19 cellular contexts compared by ENCODE assay signal in genomic region chr3:89171681-89172080, GRCh38.
DNase-seq lines count a peak whose midpoint lies in the region; ATAC-seq and TF ChIP-seq lines count a peak whose summit lies in the region.
"Had no signal": no experiment of that assay in that cellular context is flagged by ENCODE, and none has a peak within 500 bp of the region (broad histone marks: within the 10 kb centered on the region; RNA-seq: fewer than 3 reads in every experiment).

No MANE protein-coding gene starts in this region.

- intact Hi-C loops in esophagus muscularis mucosa (cut with DNase I): no loop called here
- intact Hi-C loops in activated naive CD4-positive, alpha-beta T cell treated with anti-CD3 and anti-CD28 coated beads for 36 hours (cut with micrococcal nuclease): no loop called here

- no peaks in the 10 kb centered on the region for H3K36me3 ChIP-seq in GM23338 (ENCODE audit: insufficient read depth)
- H3K36me3 ChIP-seq in neural progenitor cell: no peaks in the 10 kb centered on the region
- H3K36me3 ChIP-seq in esophagus muscularis mucosa: no peaks in the 10 kb centered on the region

- 91% methylated on average over 7 of the region's 7 CpGs for WGBS in esophagus muscularis mucosa

- TF ChIP-seq CTCF in GM23338 (conservative IDR thresholded peaks at IDR 0.05; ENCODE audit: low read depth in 2 of 2) (no peak), brain (conservative IDR thresholded peaks at IDR 0.05) (no peak), neural progenitor cell (IDR thresholded peaks at IDR 0.05) (no peak), esophagus muscularis mucosa (IDR thresholded peaks at IDR 0.05) (no peak)

- H3K4me1 ChIP-seq in GM23338 (ENCODE audit: insufficient read depth) (peaks cover 24% of the 10 kb centered on the region), neural progenitor cell (peaks cover 32% of the 10 kb centered on the region), esophagus muscularis mucosa (peaks cover 0 to 11% (median 7%) of the 10 kb centered on the region in 4 donors)
- H3K4me1 ChIP-seq: A549 had no signal

- no peak for TF ChIP-seq EP300 in esophagus muscularis mucosa (IDR thresholded peaks at IDR 0.05)

- H3K27ac ChIP-seq in GM23338 (ENCODE audit: low read depth) (no peak overlapping the region), neural progenitor cell (peak overlapping the region; percentile 42), esophagus muscularis mucosa (replicated peaks in 1 of 4) (no peak overlapping the region)
- H3K27ac ChIP-seq: A549, HL-60, SK-N-MC had no signal

- DNase-seq in GM23338 (ENCODE audit: low spot score): no peak
- peak; percentile 24 for DNase-seq in RPMI7951 (ENCODE audit: low read depth)
- no peak for DNase-seq in neural progenitor cell (ENCODE audit: low spot score)
- no peak for DNase-seq in esophagus muscularis mucosa (ENCODE audit: extremely low spot score)
- DNase-seq in activated naive CD4-positive, alpha-beta T cell treated with anti-CD3 and anti-CD28 coated beads for 36 hours: no peak
- DNase-seq: C1 segment of cervical spinal cord, COR-L47, HCEC 1CT, NCI-H1105 treated with DMSO at 0.1 percent for 48 hours, NCI-H187, NCI-H345, NCI-H526 treated with DMSO at 0.1 percent for 48 hours had no signal

- TF ChIP-seq POLR2A in esophagus muscularis mucosa (IDR thresholded peaks at IDR 0.05; ENCODE audit: low read depth): no peak

- H3K36me3 Mint-ChIP-seq in GM23338 (ENCODE audit: low read depth): no peaks in the 10 kb centered on the region
- H3K36me3 Mint-ChIP-seq in brain: no peaks in the 10 kb centered on the region
- H3K36me3 Mint-ChIP-seq in neural progenitor cell: no peaks in the 10 kb centered on the region
- H3K36me3 Mint-ChIP-seq in activated naive CD4-positive, alpha-beta T cell treated with anti-CD3 and anti-CD28 coated beads for 36 hours (ENCODE audit: low read depth): no peaks in the 10 kb centered on the region

- peaks cover 31% of the 10 kb centered on the region for H3K4me1 Mint-ChIP-seq in GM23338
- peaks cover 64% of the 10 kb centered on the region for H3K4me1 Mint-ChIP-seq in brain
- peaks cover 29% of the 10 kb centered on the region for H3K4me1 Mint-ChIP-seq in neural progenitor cell
- H3K4me1 Mint-ChIP-seq in activated naive CD4-positive, alpha-beta T cell treated with anti-CD3 and anti-CD28 coated beads for 36 hours (ENCODE audit: low read depth): no peaks in the 10 kb centered on the region

- H3K79me2 ChIP-seq in GM23338 (replicated peaks; ENCODE audit: insufficient read depth): no peaks in the 10 kb centered on the region
- H3K79me2 ChIP-seq in neural progenitor cell (ENCODE audit: low read depth): no peaks in the 10 kb centered on the region

- CTCF ChIA-PET in activated naive CD4-positive, alpha-beta T cell treated with anti-CD3 and anti-CD28 coated beads for 36 hours (lab: Charles Lee): no interaction called here

- H3K4me3 ChIP-seq in GM23338: no peak overlapping the region
- H3K4me3 ChIP-seq in neural progenitor cell: no peak overlapping the region
- H3K4me3 ChIP-seq in esophagus muscularis mucosa: no peak overlapping the region
- H3K4me3 ChIP-seq: A549, SK-N-MC had no signal

- no peaks in the 10 kb centered on the region for H3K9me3 ChIP-seq in neural progenitor cell (ENCODE audit: low read depth)
- H3K9me3 ChIP-seq in esophagus muscularis mucosa: no peaks in the 10 kb centered on the region
- H3K9me3 ChIP-seq: A549 had no signal

- H3K4me3 Mint-ChIP-seq in GM23338 (no peak overlapping the region), brain (peak overlapping the region; percentile 41 to 80 (median 60)), neural progenitor cell (no peak overlapping the region)
- no peak overlapping the region for H3K4me3 Mint-ChIP-seq in activated naive CD4-positive, alpha-beta T cell treated with anti-CD3 and anti-CD28 coated beads for 36 hours

- ATAC-seq in GM23338 (peak; percentile 32), HG03159 (IDR thresholded peaks at IDR 0.05; ENCODE audit: unreplicated experiment) (no peak), GM21390 (IDR thresholded peaks at IDR 0.05; ENCODE audit: unreplicated experiment) (no peak)
- ATAC-seq: A549, Right ventricle myocardium inferior had no signal

- H3K27ac Mint-ChIP-seq in GM23338 (peak overlapping the region; percentile 84; the same call in 1 of the 2 replicates), brain (peak overlapping the region; percentile 73 to 94 (median 90)), neural progenitor cell (peak overlapping the region; percentile 23)
- no peak overlapping the region for H3K27ac Mint-ChIP-seq in activated naive CD4-positive, alpha-beta T cell treated with anti-CD3 and anti-CD28 coated beads for 36 hours

- no peak overlapping the region for H3K9ac ChIP-seq in neural progenitor cell

- H4K20me1 ChIP-seq in GM23338 (replicated peaks; ENCODE audit: insufficient read depth): no peaks in the 10 kb centered on the region
- H4K20me1 ChIP-seq in neural progenitor cell (ENCODE audit: low read depth): no peaks in the 10 kb centered on the region

- 0 out of 2 replicates have a peak overlapping the region, but pooled peaks have one; percentile 45 for H3K4me2 ChIP-seq in GM23338
- peak overlapping the region; percentile 46 for H3K4me2 ChIP-seq in neural progenitor cell
- H3K4me2 ChIP-seq: A549 had no signal

- H2AFZ ChIP-seq in GM23338 (peak overlapping the region; percentile 21; the same call in 1 of the 2 replicates), neural progenitor cell (replicated peaks) (no peak overlapping the region)

- H3K27me3 Mint-ChIP-seq in GM23338 (ENCODE audit: insufficient read depth, low read depth, poor library complexity) (no peaks in the 10 kb centered on the region), brain (no peaks in the 10 kb centered on the region), neural progenitor cell (ENCODE audit: insufficient read depth, low read depth) (no peaks in the 10 kb centered on the region)
- no peaks in the 10 kb centered on the region for H3K27me3 Mint-ChIP-seq in activated naive CD4-positive, alpha-beta T cell treated with anti-CD3 and anti-CD28 coated beads for 36 hours (ENCODE audit: low read depth)

- H3K27me3 ChIP-seq in GM23338 (ENCODE audit: insufficient read depth): no peaks in the 10 kb centered on the region
- no peaks in the 10 kb centered on the region for H3K27me3 ChIP-seq in neural progenitor cell
- no peaks in the 10 kb centered on the region for H3K27me3 ChIP-seq in esophagus muscularis mucosa

- no peaks in the 10 kb centered on the region for H3K9me2 ChIP-seq in GM23338 (ENCODE audit: insufficient read depth)

- H3K9me3 Mint-ChIP-seq in GM23338 (no peaks in the 10 kb centered on the region), brain (no peaks in the 10 kb centered on the region), neural progenitor cell (peaks cover 4% of the 10 kb centered on the region)
- no peaks in the 10 kb centered on the region for H3K9me3 Mint-ChIP-seq in activated naive CD4-positive, alpha-beta T cell treated with anti-CD3 and anti-CD28 coated beads for 36 hours

- H3F3A ChIP-seq in GM23338 (replicated peaks; ENCODE audit: low read depth) (no peaks in the 10 kb centered on the region), neural progenitor cell (ENCODE audit: low read depth) (peaks cover 18% of the 10 kb centered on the region)

TF ChIP-seq in GM23338, 12 proteins besides CTCF, POLR2A, EP300 and RAD21:
- TF ChIP-seq POLR2AphosphoS5 (IDR thresholded peaks at IDR 0.05; ENCODE audit: low read depth) (no peak), ZNF114 (CRISPR knock-in tag; IDR thresholded peaks at IDR 0.05) (no peak), STAT1 (IDR thresholded peaks at IDR 0.05; ENCODE audit: unreplicated experiment) (no peak), ETS1 (IDR thresholded peaks at IDR 0.05) (no peak), CREB1 (CRISPR knock-in tag; IDR thresholded peaks at IDR 0.05; ENCODE audit: low read depth) (no peak)
TF ChIP-seq in GM23338: peak in this region for 0.

Comparison
In these comparisons a context has a peak if more than half of its experiments do, and no peak if none do; other contexts are left out.
1. H3K4me3 Mint-ChIP-seq: peak in brain (5 of 5); none in GM23338 (single experiment), neural progenitor cell (single experiment) and activated naive CD4-positive, alpha-beta T cell treated with anti-CD3 and anti-CD28 coated beads for 36 hours (single experiment).